In genomic region chr10:55280696-55281095, GRCh38 we compare ENCODE assay signal across 30 cellular contexts.
"Had no signal": no experiment of that assay in that cellular context is flagged by ENCODE, and none has a peak within 500 bp of the region (broad histone marks: within the 10 kb centered on the region; RNA-seq: fewer than 3 reads in every experiment).

No MANE protein-coding gene starts in this region.

- ATAC-seq: activated naive CD4-positive, alpha-beta T cell treated with anti-CD3 and anti-CD28 coated beads, Interleukin-2, amount 50 U/mL, for 72 hours; activated naive CD8-positive, alpha-beta T cell treated with anti-CD3 and anti-CD28 coated beads, Interleukin-2, amount 50 U/mL, for 24 hours; activated T-cell treated with anti-CD3 and anti-CD28 coated beads, Interleukin-2, amount 50 U/mL, for 4 hours; activated T-cell treated with anti-CD3 and anti-CD28 coated beads, Interleukin-2, amount 50 U/mL, for 72 hours; activated T-helper 17 cell treated with anti-CD3 and anti-CD28 coated beads, Interleukin-2, amount 50 U/mL, for 72 hours; body of pancreas had no signal

- H3K9me3 ChIP-seq: ascending aorta, body of pancreas, breast epithelium had no signal

- H3K27me3 ChIP-seq: adrenal gland, ascending aorta, body of pancreas, brain microvascular endothelial cell, breast epithelium, cardiac muscle cell had no signal

- DNase-seq: activated effector memory CD4-positive, alpha-beta T cell treated with anti-CD3 and anti-CD28 coated beads, Interleukin-2, amount 50 U/mL, for 16 hours; activated effector memory CD4-positive, alpha-beta T cell treated with Interleukin-2 at 50 U/mL for 16 hours; activated gamma-delta T cell; activated gamma-delta T cell treated with Interleukin-2 at 50 U/mL for 16 hours; activated naive CD4-positive, alpha-beta T cell; activated naive CD4-positive, alpha-beta T cell treated with anti-CD3 and anti-CD28 coated beads for 36 hours; activated naive CD4-positive, alpha-beta T cell treated with anti-CD3 and anti-CD28 coated beads, Interleukin-2, amount 10 ng/mL, durations not matched to agents 7 days and 5 days; activated naive CD4-positive, alpha-beta T cell treated with anti-CD3 and anti-CD28 coated beads, Interleukin-2, amount 50 U/mL, for 16 hours; activated naive CD4-positive, alpha-beta T cell treated with Interleukin-2 at 50 U/mL for 16 hours; activated naive CD8-positive, alpha-beta T cell treated with anti-CD3 and anti-CD28 coated beads for 36 hours; activated naive CD8-positive, alpha-beta T cell treated with anti-CD3 and anti-CD28 coated beads, Interleukin-2, amount 10 ng/mL, durations not matched to agents 7 days and 5 days; activated naive CD8-positive, alpha-beta T cell treated with anti-CD3 and anti-CD28 coated beads, Interleukin-2, amount 50 U/mL, for 24 hours; activated T-cell treated with anti-CD3 and anti-CD28 coated beads, Interleukin-2, amount 50 U/mL, for 4 hours; activated T-cell treated with anti-CD3 and anti-CD28 coated beads, Interleukin-2, amount 50 U/mL, for 48 hours; activated T-cell treated with anti-CD3 and anti-CD28 coated beads, Interleukin-2, amount 50 U/mL, for 72 hours; adrenal gland; amniotic stem cell; amygdala; anterior cingulate cortex; aorta; body of pancreas; brain microvascular endothelial cell; caudate nucleus; central memory CD4-positive, alpha-beta T cell; cerebellar nuclear complex had no signal

- H3K36me3 ChIP-seq: adrenal gland, ascending aorta, brain microvascular endothelial cell, breast epithelium, cardiac muscle cell had no signal

- H3K4me3 ChIP-seq: adrenal gland, ascending aorta, body of pancreas, breast epithelium, cardiac muscle cell had no signal

- H3K4me1 ChIP-seq: adrenal gland, ascending aorta, body of pancreas, breast epithelium had no signal

- H3K27ac ChIP-seq: adrenal gland, ascending aorta, body of pancreas, brain microvascular endothelial cell, breast epithelium, cardiac muscle cell had no signal
